ENCODE assay signal across 19 cellular contexts in the genomic region with DNA sequence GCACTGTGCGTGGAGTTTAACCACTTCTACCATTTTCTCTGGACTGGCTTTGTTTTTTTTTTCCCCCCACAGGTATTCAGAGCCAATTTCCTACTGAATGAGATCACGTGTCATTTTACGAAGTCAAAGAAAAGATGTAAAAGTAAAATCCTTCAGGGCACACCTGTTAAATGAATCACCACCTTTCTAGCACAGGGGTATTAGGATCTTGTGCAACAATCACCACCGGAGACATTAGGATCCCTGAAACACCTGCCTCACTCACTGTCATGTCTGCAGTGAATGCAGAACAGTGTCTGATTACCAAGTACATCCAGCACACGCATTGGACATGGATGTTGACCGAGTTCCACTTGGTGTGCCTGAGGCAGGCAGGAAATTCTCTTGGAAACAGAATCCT. TPM values are rescaled to one million over a fixed set of nuclear protein-coding genes. Genes with fewer than 3 reads are reported as not detected.
DNase-seq lines count a peak whose midpoint lies in the region; ATAC-seq, FAIRE-seq and TF ChIP-seq lines count a peak whose summit lies in the region.
"Had no signal": no experiment of that assay in that cellular context is flagged by ENCODE, and none has a peak within 500 bp of the region (broad histone marks: within the 10 kb centered on the region; RNA-seq: fewer than 3 reads in every experiment).

No MANE protein-coding gene starts in this region.

- peak overlapping the region; percentile 59 for H3K27ac Mint-ChIP-seq in activated CD4-positive, alpha-beta T cell treated with anti-CD3 and anti-CD28 coated beads for 36 hours
- peak overlapping the region; percentile 5 for H3K27ac Mint-ChIP-seq in progenitor cell of endocrine pancreas

- CTCF ChIA-PET in activated CD4-positive, alpha-beta T cell treated with anti-CD3 and anti-CD28 coated beads for 36 hours (lab: Charles Lee) = interaction anchor here (0.5 to 1.2 kb wide), 4 partner anchors 10 to 48 kb away, joined by 3 read pairs; no protein-coding TSS in a partner anchor

- no peak overlapping the region for H3K4me3 Mint-ChIP-seq in activated CD4-positive, alpha-beta T cell treated with anti-CD3 and anti-CD28 coated beads for 36 hours
- no peak overlapping the region for H3K4me3 Mint-ChIP-seq in progenitor cell of endocrine pancreas (ENCODE audit: low read depth)

- H3K27me3 ChIP-seq in bronchial epithelial cell (ENCODE audit: control insufficient read depth, insufficient read depth, low read length) (no peaks in the 10 kb centered on the region), left ventricle myocardium inferior (ENCODE audit: low read depth) (no peaks in the 10 kb centered on the region)
- H3K27me3 ChIP-seq: spleen had no signal

- no peak for FAIRE-seq in bronchial epithelial cell (lab: Jason Lieb, UNC)
- FAIRE-seq: GM12892, H1, urothelium cell line had no signal

- H3K36me3 ChIP-seq in bronchial epithelial cell (ENCODE audit: control insufficient read depth, insufficient read depth, low read length) = peaks cover 1% of the 10 kb centered on the region
- no peaks in the 10 kb centered on the region for H3K36me3 ChIP-seq in left ventricle myocardium inferior

- H3K36me3 Mint-ChIP-seq in activated CD4-positive, alpha-beta T cell treated with anti-CD3 and anti-CD28 coated beads for 36 hours (ENCODE audit: low read depth) = peaks cover 17% of the 10 kb centered on the region
- no peaks in the 10 kb centered on the region for H3K36me3 Mint-ChIP-seq in progenitor cell of endocrine pancreas (ENCODE audit: insufficient read depth)

- no peak for ATAC-seq in activated CD4-positive, alpha-beta T cell treated with anti-CD3 and anti-CD28 coated beads for 36 hours

- H3K4me1 ChIP-seq in left ventricle myocardium inferior = peaks cover 100% of the 10 kb centered on the region

- no peak for DNase-seq in activated CD4-positive, alpha-beta T cell treated with anti-CD3 and anti-CD28 coated beads for 36 hours
- DNase-seq in activated CD4-positive, alpha-beta T cell treated with anti-CD3 and anti-CD28 coated beads for 1 hour = no peak
- peak; percentile 69 for DNase-seq in NCI-H2196 (lab: John Stamatoyannopoulos, UW; ENCODE audit: unreplicated experiment)
- peak; percentile 79 for DNase-seq in bronchial epithelial cell (ENCODE audit: low read depth)
- DNase-seq in progenitor cell of endocrine pancreas (ENCODE audit: low spot score, unreplicated experiment) = no peak
- DNase-seq in left ventricle myocardium inferior = no peak
- DNase-seq in activated CD4-positive, alpha-beta T cell treated with anti-CD3 and anti-CD28 coated beads, Interleukin-2, amount 50 U/mL, for 48 hours = no peak
- DNase-seq in NCI-H187 (lab: John Stamatoyannopoulos, UW) = no peak
- DNase-seq: DND-41, hippocampal formation, NCI-H446 treated with DMSO at 0.1 percent for 48 hours, occipital lobe, spleen, T1000 had no signal

- intact Hi-C loops in activated CD4-positive, alpha-beta T cell treated with anti-CD3 and anti-CD28 coated beads for 36 hours (cut with DNase I, micrococcal nuclease) = no loop called here
- intact Hi-C loops in left ventricle myocardium inferior (cut with micrococcal nuclease) = no loop called here

- TF ChIP-seq CTCF in bronchial epithelial cell (IDR thresholded peaks at IDR 0.05; ENCODE audit: insufficient read depth, low read length, severe bottlenecking) (no peak), progenitor cell of endocrine pancreas (IDR thresholded peaks at IDR 0.05; ENCODE audit: unreplicated experiment) (no peak), left ventricle myocardium inferior (IDR thresholded peaks at IDR 0.05; ENCODE audit: borderline replicate concordance) (no peak)

- no peak overlapping the region for H3K27ac ChIP-seq in left ventricle myocardium inferior (replicated peaks)
- H3K27ac ChIP-seq: HL-60 had no signal

- H3K4me3 ChIP-seq in bronchial epithelial cell (ENCODE audit: low read depth, low read length) = no peak overlapping the region
- no peak overlapping the region for H3K4me3 ChIP-seq in left ventricle myocardium inferior
- H3K4me3 ChIP-seq: lung, spleen had no signal

- no peaks in the 10 kb centered on the region for H3K9me3 ChIP-seq in left ventricle myocardium inferior (replicated peaks)
- H3K9me3 ChIP-seq: spleen had no signal

- no peaks in the 10 kb centered on the region for H3K27me3 Mint-ChIP-seq in activated CD4-positive, alpha-beta T cell treated with anti-CD3 and anti-CD28 coated beads for 36 hours
- H3K27me3 Mint-ChIP-seq in progenitor cell of endocrine pancreas = no peaks in the 10 kb centered on the region

- no peaks in the 10 kb centered on the region for H3K9me3 Mint-ChIP-seq in activated CD4-positive, alpha-beta T cell treated with anti-CD3 and anti-CD28 coated beads for 36 hours (ENCODE audit: low read depth)
- no peaks in the 10 kb centered on the region for H3K9me3 Mint-ChIP-seq in progenitor cell of endocrine pancreas (ENCODE audit: low read depth)

- peaks cover 84% of the 10 kb centered on the region for H3K4me1 Mint-ChIP-seq in activated CD4-positive, alpha-beta T cell treated with anti-CD3 and anti-CD28 coated beads for 36 hours
- H3K4me1 Mint-ChIP-seq in progenitor cell of endocrine pancreas (ENCODE audit: low read depth) = peaks cover 47% of the 10 kb centered on the region

- POLR2A ChIA-PET in activated CD4-positive, alpha-beta T cell treated with anti-CD3 and anti-CD28 coated beads for 36 hours (lab: Charles Lee) = interaction anchor here (0.6 kb wide), 1 partner anchor 127 kb away, joined by 3 read pairs; no protein-coding TSS in a partner anchor

RNA-seq across cellular contexts. Expression of a gene that starts 17.2 kb away (rescaled TPM):
- 100 to 1,000 TPM; 106 to 126 TPM for total RNA-seq in activated CD4-positive, alpha-beta T cell treated with anti-CD3 and anti-CD28 coated beads for 36 hours
- 12.1 and 15.4 TPM in 2 replicates for total RNA-seq in bronchial epithelial cell
- 144 and 148 TPM in 2 replicates for total RNA-seq in progenitor cell of endocrine pancreas
- 60.9 TPM for total RNA-seq in left ventricle myocardium inferior

Comparison
In these comparisons a context has a peak if more than half of its experiments do, and no peak if none do; other contexts are left out.
1. DNase-seq: peak in NCI-H2196 (single experiment) and bronchial epithelial cell (single experiment); none in activated CD4-positive, alpha-beta T cell treated with anti-CD3 and anti-CD28 coated beads for 36 hours (single experiment), activated CD4-positive, alpha-beta T cell treated with anti-CD3 and anti-CD28 coated beads for 1 hour (single experiment), progenitor cell of endocrine pancreas (single experiment), left ventricle myocardium inferior (single experiment), activated CD4-positive, alpha-beta T cell treated with anti-CD3 and anti-CD28 coated beads, Interleukin-2, amount 50 U/mL, for 48 hours (0 of 2) and NCI-H187 (0 of 2).